ENCODE assay signal across 1 cellular context in the genomic region with DNA sequence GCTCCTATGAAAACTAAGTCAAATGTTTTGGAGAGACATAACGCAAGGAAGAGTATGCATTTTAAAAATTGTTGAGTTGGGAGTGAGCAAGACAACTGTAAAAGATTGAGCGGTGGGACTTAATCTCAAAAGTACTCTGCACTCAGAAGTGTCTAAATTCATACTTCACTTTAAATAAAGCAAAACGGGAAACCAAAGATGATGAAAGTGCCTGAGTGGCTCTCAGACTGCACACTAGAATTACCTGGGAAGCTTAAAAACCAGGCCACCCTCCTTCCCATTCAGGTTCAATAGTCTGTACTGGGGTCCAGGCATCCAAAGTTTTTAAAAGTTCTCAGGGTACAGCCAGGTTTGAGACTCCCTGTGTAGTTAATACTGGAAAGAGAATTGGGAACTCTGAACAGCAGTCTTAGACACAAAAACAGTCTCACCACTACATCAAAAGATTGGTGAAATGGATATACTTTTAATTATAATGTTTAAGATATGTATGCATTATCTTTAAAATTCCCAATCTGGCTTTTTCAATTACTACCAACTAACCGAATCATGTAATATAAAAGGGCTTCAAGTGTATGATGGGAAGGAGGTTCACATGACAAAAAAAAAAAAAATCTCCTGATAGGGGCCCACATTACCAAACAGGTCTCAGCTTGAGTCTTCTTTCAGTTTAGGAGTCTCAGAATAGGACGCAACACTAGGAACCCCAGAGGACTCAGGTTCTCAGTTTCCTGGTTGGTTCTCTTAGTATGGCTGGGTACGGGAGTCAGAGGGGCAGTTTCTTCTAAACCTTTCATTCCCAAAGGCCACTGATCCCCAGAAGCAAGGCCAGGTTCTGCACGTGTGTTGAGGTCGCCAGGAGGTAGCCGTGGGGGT.
TF ChIP-seq lines count a peak whose summit lies in the region.

No MANE protein-coding gene starts in this region.

TF ChIP-seq in GM23338, 12 proteins besides CTCF, POLR2A, EP300 and RAD21 (continued from another document):
- TF ChIP-seq STAT1 (IDR thresholded peaks at IDR 0.05; ENCODE audit: unreplicated experiment) (no peak), EZH2 (IDR thresholded peaks at IDR 0.05; ENCODE audit: low read depth, unreplicated experiment) (no peak), EZH2phosphoT487 (IDR thresholded peaks at IDR 0.05; ENCODE audit: unreplicated experiment) (no peak), JUNB (IDR thresholded peaks at IDR 0.05; ENCODE audit: unreplicated experiment) (no peak), CREB1 (CRISPR knock-in tag; IDR thresholded peaks at IDR 0.05; ENCODE audit: low read depth) (no peak), ZNF331 (CRISPR knock-in tag; IDR thresholded peaks at IDR 0.05; ENCODE audit: low read depth) (no peak), POLR2AphosphoS5 (IDR thresholded peaks at IDR 0.05; ENCODE audit: low read depth) (no peak)
- TF ChIP-seq, protein P1, sequence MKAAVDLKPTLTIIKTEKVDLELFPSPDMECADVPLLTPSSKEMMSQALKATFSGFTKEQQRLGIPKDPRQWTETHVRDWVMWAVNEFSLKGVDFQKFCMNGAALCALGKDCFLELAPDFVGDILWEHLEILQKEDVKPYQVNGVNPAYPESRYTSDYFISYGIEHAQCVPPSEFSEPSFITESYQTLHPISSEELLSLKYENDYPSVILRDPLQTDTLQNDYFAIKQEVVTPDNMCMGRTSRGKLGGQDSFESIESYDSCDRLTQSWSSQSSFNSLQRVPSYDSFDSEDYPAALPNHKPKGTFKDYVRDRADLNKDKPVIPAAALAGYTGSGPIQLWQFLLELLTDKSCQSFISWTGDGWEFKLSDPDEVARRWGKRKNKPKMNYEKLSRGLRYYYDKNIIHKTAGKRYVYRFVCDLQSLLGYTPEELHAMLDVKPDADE (IDR thresholded peaks at IDR 0.05): no peak
